ENCODE assay signal across 15 cellular contexts in genomic region chr17:75850928-75851692, GRCh38. TPM values are rescaled to one million over a fixed set of nuclear protein-coding genes. Genes with fewer than 3 reads are reported as not detected.
DNase-seq lines count a peak whose midpoint lies in the region; ATAC-seq, FAIRE-seq and TF ChIP-seq lines count a peak whose summit lies in the region.
"Had no signal": no experiment of that assay in that cellular context is flagged by ENCODE, and none has a peak within 500 bp of the region (broad histone marks: within the 10 kb centered on the region; RNA-seq: fewer than 3 reads in every experiment).

No MANE protein-coding gene starts in this region.

- peaks cover 4% of the 10 kb centered on the region for H3K79me1 ChIP-seq in mesendoderm (ENCODE audit: low read length)
- no peaks in the 10 kb centered on the region for H3K79me1 ChIP-seq in neuronal stem cell (ENCODE audit: low read depth, low read length)

- no peak overlapping the region for H2BK120ac ChIP-seq in mesendoderm (ENCODE audit: low read depth, low read length)
- no peak overlapping the region for H2BK120ac ChIP-seq in neuronal stem cell (ENCODE audit: low read depth, low read length)

- no peak overlapping the region for H3K23ac ChIP-seq in mesendoderm (ENCODE audit: low read length)
- H3K23ac ChIP-seq in neuronal stem cell (ENCODE audit: low read depth, low read length, poor library complexity): no peak overlapping the region

- H3K4me1 ChIP-seq in kidney (ENCODE audit: control insufficient read depth in 1 of 2, insufficient read depth in 1 of 2, low read depth in 1 of 2, low read length in 2 of 2) (peaks cover 14 to 35% of the 10 kb centered on the region in 2 donors), mesendoderm (ENCODE audit: control insufficient read depth, low read depth, low read length) (peaks cover 3% of the 10 kb centered on the region), neuronal stem cell (ENCODE audit: control insufficient read depth in 2 of 2, insufficient read depth in 1 of 2, low read depth in 1 of 2, low read length in 2 of 2) (peaks cover 4 to 6% of the 10 kb centered on the region in 2 donors)

- peaks cover 8% of the 10 kb centered on the region for H3K79me2 ChIP-seq in mesendoderm (ENCODE audit: control insufficient read depth, insufficient read depth, low read length)

- no peaks in the 10 kb centered on the region for H3K9me3 Mint-ChIP-seq in CD4-positive, alpha-beta T cell

- no peak overlapping the region for H4K5ac ChIP-seq in mesendoderm (ENCODE audit: low read length)

- POLR2A ChIA-PET in CD4-positive, alpha-beta T cell (lab: Charles Lee): interaction anchor here (1.1 kb wide), 1 partner anchor 66 kb away, joined by 3 read pairs; the partner anchor contains the start of gene UNK

- no peak overlapping the region for H3K14ac ChIP-seq in neuronal stem cell (ENCODE audit: low read length)

- no peak overlapping the region for H4K91ac ChIP-seq in neuronal stem cell (ENCODE audit: low read depth, low read length, poor library complexity)

- no peak for FAIRE-seq in kidney (lab: Jason Lieb, UNC)

- no peak overlapping the region for H3K4ac ChIP-seq in mesendoderm (ENCODE audit: low read depth, low read length)
- H3K4ac ChIP-seq in neuronal stem cell (ENCODE audit: low read length): no peak overlapping the region

- no peaks in the 10 kb centered on the region for H3K27me3 ChIP-seq in CD4-positive, alpha-beta T cell (ENCODE audit: control insufficient read depth, insufficient read depth, low read length)
- H3K27me3 ChIP-seq in mesendoderm (ENCODE audit: insufficient read depth, low read length, poor library complexity) (no peaks in the 10 kb centered on the region), neuronal stem cell (ENCODE audit: control insufficient read depth in 3 of 3, insufficient read depth in 3 of 3, low read depth in 1 of 3, low read length in 3 of 3) (no peaks in the 10 kb centered on the region)

- H3K4me2 ChIP-seq in mesendoderm (ENCODE audit: low read length): no peak overlapping the region
- H3K4me2 ChIP-seq in neuronal stem cell (ENCODE audit: insufficient read depth, low read length, poor library complexity, severe bottlenecking): no peak overlapping the region

- H2BK15ac ChIP-seq in mesendoderm (replicated peaks; ENCODE audit: low read depth) (no peak overlapping the region), neuronal stem cell (ENCODE audit: low read length) (no peak overlapping the region)

- H4K8ac ChIP-seq in mesendoderm (ENCODE audit: low read depth, low read length) (no peak overlapping the region), neuronal stem cell (ENCODE audit: low read depth, low read length) (no peak overlapping the region)

- H2BK12ac ChIP-seq in neuronal stem cell (ENCODE audit: low read length): no peak overlapping the region

- no peaks in the 10 kb centered on the region for H3K27me3 Mint-ChIP-seq in CD4-positive, alpha-beta T cell

- no CpG with 5 or more reads among the region's 12 CpGs for WGBS in mesendoderm (ENCODE audit: extremely low coverage, insufficient coverage, low lambda C conversion rate)
- no CpG with 5 or more reads among the region's 12 CpGs for WGBS in neuronal stem cell (ENCODE audit: extremely low coverage in 2 of 2, insufficient read length in 2 of 2, insufficient replicate concordance in 1 of 2), 2 donors

- H3K4me3 ChIP-seq in kidney (ENCODE audit: low read length in 2 of 2) (no peak overlapping the region), mesendoderm (ENCODE audit: low read length) (no peak overlapping the region), neuronal stem cell (ENCODE audit: low read length in 2 of 2) (no peak overlapping the region)

- H2AK5ac ChIP-seq in mesendoderm (ENCODE audit: low read length) (no peak overlapping the region), neuronal stem cell (ENCODE audit: low read depth, low read length) (no peak overlapping the region)

- H3K9me3 ChIP-seq in CD4-positive, alpha-beta T cell (ENCODE audit: control insufficient read depth, low read length): no peaks in the 10 kb centered on the region
- no peaks in the 10 kb centered on the region for H3K9me3 ChIP-seq in kidney (ENCODE audit: control insufficient read depth in 1 of 2, low read length in 2 of 2)
- no peaks in the 10 kb centered on the region for H3K9me3 ChIP-seq in neuronal stem cell (replicated peaks in 1 of 2; ENCODE audit: control insufficient read depth in 2 of 2, insufficient read depth in 1 of 2, low read depth in 1 of 2, low read length in 2 of 2)

- peak overlapping the region; percentile 55 for H3K27ac Mint-ChIP-seq in CD4-positive, alpha-beta T cell

- H2BK5ac ChIP-seq in mesendoderm (ENCODE audit: low read length) (no peak overlapping the region), neuronal stem cell (ENCODE audit: low read length) (no peak overlapping the region)

- peaks cover 60% of the 10 kb centered on the region for H3K36me3 Mint-ChIP-seq in CD4-positive, alpha-beta T cell (ENCODE audit: low read depth)

- intact Hi-C loops in CD4-positive, alpha-beta T cell (cut with DNase I, micrococcal nuclease): loop anchor here in 1 of 2 experiments (10.0 kb wide), 1 partner anchor 326 kb away; the partner anchor contains the start of gene LLGL2
- intact Hi-C loops in kidney (cut with DNase I): no loop called here

- CTCF ChIA-PET in CD4-positive, alpha-beta T cell (lab: Charles Lee): interaction anchor here (0.9 to 1.5 kb wide), 2 partner anchors 45 kb away, joined by 3 to 6 read pairs; partner anchors contain the start of gene TRIM65

- H3K4me1 Mint-ChIP-seq in CD4-positive, alpha-beta T cell (ENCODE audit: low read depth): peaks cover 22% of the 10 kb centered on the region

- no peak overlapping the region for H2AFZ ChIP-seq in neuronal stem cell (ENCODE audit: low read length)

- no peak overlapping the region for H3K9ac ChIP-seq in kidney (ENCODE audit: low read length in 2 of 2)
- H3K9ac ChIP-seq in mesendoderm (ENCODE audit: low read length): no peak overlapping the region
- no peak overlapping the region for H3K9ac ChIP-seq in neuronal stem cell (ENCODE audit: low read depth, low read length, poor library complexity)

- DNase-seq in CD4-positive, alpha-beta T cell: no peak
- DNase-seq in hippocampal formation (lab: John Stamatoyannopoulos, UW) (peak; percentile 44 to 75), putamen (ENCODE audit: low spot score) (peak; percentile 69), kidney (no peak), NCI-H1105 treated with DMSO at 0.1 percent for 48 hours (lab: John Stamatoyannopoulos, UW) (no peak), mesendoderm (no peak), neuronal stem cell (ENCODE audit: low spot score) (no peak)
- DNase-seq: activated CD4-positive, alpha-beta T cell treated with anti-CD3 and anti-CD28 coated beads for 4 hours; activated T-cell treated with anti-CD3 and anti-CD28 coated beads for 4 hours; foreskin fibroblast; MV-4-11; NCI-H774; stimulated activated naive CD8-positive, alpha-beta T cell treated with anti-CD3 and anti-CD28 coated beads, Interleukin-15, Interleukin-2, amounts not matched to agents 100 U/mL and 50 U/mL, for 24 hours had no signal

- TF ChIP-seq CTCF in CD4-positive, alpha-beta T cell (IDR thresholded peaks at IDR 0.05): no peak
- no peak for TF ChIP-seq CTCF in kidney (IDR thresholded peaks at IDR 0.05; ENCODE audit: borderline replicate concordance, extremely low read depth, insufficient read depth)

- H3K4me3 Mint-ChIP-seq in CD4-positive, alpha-beta T cell: peak overlapping the region; percentile 45

- no peak overlapping the region for H3K56ac ChIP-seq in mesendoderm (ENCODE audit: low read length)

- no peak for ATAC-seq in CD4-positive, alpha-beta T cell (ENCODE audit: poor library complexity)
- ATAC-seq: sciatic nerve; stimulated activated naive CD8-positive, alpha-beta T cell treated with anti-CD3 and anti-CD28 coated beads, Interleukin-15, Interleukin-2, amounts not matched to agents 100 U/mL and 50 U/mL, for 24 hours had no signal

- H3K27ac ChIP-seq in CD4-positive, alpha-beta T cell (ENCODE audit: low read depth, low read length): no peak overlapping the region
- H3K27ac ChIP-seq in angular gyrus (ENCODE audit: low read depth, low read length) (peak overlapping the region; percentile 84), kidney (ENCODE audit: low read depth in 2 of 2, low read length in 2 of 2) (no peak overlapping the region), mesendoderm (ENCODE audit: low read depth, low read length) (no peak overlapping the region), neuronal stem cell (replicated peaks; ENCODE audit: low read length) (no peak overlapping the region)

- H3K36me3 ChIP-seq in kidney (ENCODE audit: control insufficient read depth in 1 of 2, insufficient read depth in 2 of 2, low read length in 2 of 2) (peaks cover 36 to 52% of the 10 kb centered on the region in 2 donors), mesendoderm (ENCODE audit: control insufficient read depth, insufficient read depth, low read length) (peaks cover 10% of the 10 kb centered on the region), neuronal stem cell (replicated peaks in 1 of 2; ENCODE audit: control insufficient read depth in 2 of 2, insufficient read depth in 2 of 2, low read length in 2 of 2) (peaks cover 32 to 55% of the 10 kb centered on the region in 2 donors)

- H3K18ac ChIP-seq in mesendoderm (ENCODE audit: low read length) (no peak overlapping the region), neuronal stem cell (ENCODE audit: low read length) (no peak overlapping the region)

RNA-seq across cellular contexts. Expression of gene WBP2, which starts 4.0 kb away (rescaled TPM):
- total RNA-seq in CD4-positive, alpha-beta T cell: 100 to 1,000 TPM in 1 of 2 experiments, 10 to 100 TPM in 1; 98.5 to 114 TPM
- 135 TPM for total RNA-seq in kidney
- 151 TPM for polyA plus RNA-seq in kidney (ENCODE audit: insufficient read depth, low read depth, low replicate concordance)
- polyA plus RNA-seq in mesendoderm (2013, experiment 1 of 2): 70.2 TPM
- 71.9 TPM for polyA plus RNA-seq in mesendoderm (2013, experiment 2 of 2)
- 80.4 TPM for polyA plus RNA-seq in neuronal stem cell (2013, experiment 1 of 2)
- polyA plus RNA-seq in neuronal stem cell (2013, experiment 2 of 2): 79.8 TPM

RNA-seq across cellular contexts. Expression of gene UNC13D, which starts 6.9 kb away (rescaled TPM):
- total RNA-seq in CD4-positive, alpha-beta T cell: 100 to 1,000 TPM; 110 to 112 TPM
- 26.1 TPM for total RNA-seq in kidney
- polyA plus RNA-seq in kidney (ENCODE audit: insufficient read depth, low read depth, low replicate concordance): 3.8 TPM
- polyA plus RNA-seq in mesendoderm (2013, experiment 1 of 2): 2.1 TPM
- 2.4 TPM for polyA plus RNA-seq in mesendoderm (2013, experiment 2 of 2)
- polyA plus RNA-seq in neuronal stem cell (2013, experiment 1 of 2): 1.4 TPM
- polyA plus RNA-seq in neuronal stem cell (2013, experiment 2 of 2): 0.90 TPM

RNA-seq across cellular contexts. Expression of gene TRIM47, which starts 27.3 kb away (rescaled TPM):
- 1 to 10 TPM; 2.3 to 2.8 TPM for total RNA-seq in CD4-positive, alpha-beta T cell
- 118 TPM for total RNA-seq in kidney
- polyA plus RNA-seq in kidney (ENCODE audit: insufficient read depth, low read depth, low replicate concordance): 95.0 TPM
- 1.5 TPM for polyA plus RNA-seq in mesendoderm (2013, experiment 1 of 2)
- polyA plus RNA-seq in mesendoderm (2013, experiment 2 of 2): 2.1 TPM
- polyA plus RNA-seq in neuronal stem cell (2013, experiment 1 of 2): 1.2 TPM
- polyA plus RNA-seq in neuronal stem cell (2013, experiment 2 of 2): 0.68 TPM

RNA-seq across cellular contexts. Expression of gene TRIM65, which starts 45.6 kb away (rescaled TPM):
- total RNA-seq in CD4-positive, alpha-beta T cell: 10 to 100 TPM in 1 of 2 experiments, 1 to 10 TPM in 1; 9.9 to 11.7 TPM
- total RNA-seq in kidney: 23.6 TPM
- 11.5 TPM for polyA plus RNA-seq in kidney (ENCODE audit: insufficient read depth, low read depth, low replicate concordance)
- polyA plus RNA-seq in mesendoderm (2013, experiment 1 of 2): 31.0 TPM
- 30.0 TPM for polyA plus RNA-seq in mesendoderm (2013, experiment 2 of 2)
- polyA plus RNA-seq in neuronal stem cell (2013, experiment 1 of 2): 15.8 TPM
- polyA plus RNA-seq in neuronal stem cell (2013, experiment 2 of 2): 14.6 TPM

RNA-seq across cellular contexts. Expression of gene MRPL38, which starts 53.6 kb away (rescaled TPM):
- 100 to 1,000 TPM; 146 to 147 TPM for total RNA-seq in CD4-positive, alpha-beta T cell
- total RNA-seq in kidney: 89.8 TPM
- polyA plus RNA-seq in kidney (ENCODE audit: insufficient read depth, low read depth, low replicate concordance): 114 TPM
- polyA plus RNA-seq in mesendoderm (2013, experiment 1 of 2): 67.5 TPM
- polyA plus RNA-seq in mesendoderm (2013, experiment 2 of 2): 68.9 TPM
- 48.0 TPM for polyA plus RNA-seq in neuronal stem cell (2013, experiment 1 of 2)
- polyA plus RNA-seq in neuronal stem cell (2013, experiment 2 of 2): 48.3 TPM

Comparison
In these comparisons a context has a peak if more than half of its experiments do, and no peak if none do; other contexts are left out.
1. DNase-seq: peak in hippocampal formation (2 of 2) and putamen (single experiment); none in CD4-positive, alpha-beta T cell (0 of 10), kidney (single experiment), NCI-H1105 treated with DMSO at 0.1 percent for 48 hours (single experiment), mesendoderm (single experiment) and neuronal stem cell (single experiment).
2. RNA of gene TRIM47, which starts 27.3 kb away (total RNA-seq): 118 TPM in kidney (single experiment); 2.3 to 2.8 TPM in CD4-positive, alpha-beta T cell; every median in the first group is over 10 times any median in the second.